In genomic region chr9:72983512-72984021, GRCh38 we compare ENCODE assay signal across 1 cellular context.
TF ChIP-seq lines count a peak whose summit lies in the region.

No MANE protein-coding gene starts in this region.

TF ChIP-seq in A549, 52 proteins besides CTCF, POLR2A, EP300 and RAD21 (continued from another document):
- TF ChIP-seq BHLHE40 (IDR thresholded peaks at IDR 0.05; ENCODE audit: low read depth, low read length) (no peak), JUN (IDR thresholded peaks at IDR 0.05) (peak; percentile 84 to 98), MAFK (IDR thresholded peaks at IDR 0.05; ENCODE audit: partially characterized antibody) (peak; percentile 100), MAX (IDR thresholded peaks at IDR 0.05) (peak; percentile 48), USF2 (IDR thresholded peaks at IDR 0.05) (no peak), HMGXB4 (CRISPR knock-in tag; IDR thresholded peaks at IDR 0.05; ENCODE audit: borderline replicate concordance) (no peak), CBX2 (IDR thresholded peaks at IDR 0.05; ENCODE audit: borderline replicate concordance, low read depth) (no peak), CBX8 (IDR thresholded peaks at IDR 0.05) (no peak), JUNB (IDR thresholded peaks at IDR 0.05) (peak; percentile 66), NFE2L2 (conservative IDR thresholded peaks at IDR 0.05; ENCODE audit: low read length) (peak; percentile 91), FOXS1 (CRISPR knock-in tag; IDR thresholded peaks at IDR 0.05) (no peak), RFX5 (IDR thresholded peaks at IDR 0.05) (no peak), PBX3 (IDR thresholded peaks at IDR 0.05) (peak; percentile 72), NR3C1 (IDR thresholded peaks at IDR 0.05) (no peak), ESRRA (IDR thresholded peaks at IDR 0.05; ENCODE audit: borderline replicate concordance, low read length) (no peak), PHF8 (IDR thresholded peaks at IDR 0.05; ENCODE audit: borderline replicate concordance, low read depth) (no peak), ATOH8 (CRISPR knock-in tag; IDR thresholded peaks at IDR 0.05; ENCODE audit: low read depth) (no peak), ZNF302 (CRISPR knock-in tag; IDR thresholded peaks at IDR 0.05) (no peak), NPAS2 (CRISPR knock-in tag; IDR thresholded peaks at IDR 0.05; ENCODE audit: borderline replicate concordance) (no peak), REST (IDR thresholded peaks at IDR 0.05) (no peak), POLR2AphosphoS2 (conservative IDR thresholded peaks at IDR 0.05; ENCODE audit: low read length) (no peak), FOSB (CRISPR knock-in tag; IDR thresholded peaks at IDR 0.05) (no peak), BCL3 (IDR thresholded peaks at IDR 0.05) (peak; percentile 59; the same call in 1 of the 3 replicates), RARB (CRISPR knock-in tag; IDR thresholded peaks at IDR 0.05) (peak; percentile 68), HDAC2 (IDR thresholded peaks at IDR 0.05) (no peak), FOSL2 (IDR thresholded peaks at IDR 0.05) (peak; percentile 34; the same call in 1 of the 2 replicates), FOSL2 (CRISPR knock-in tag; IDR thresholded peaks at IDR 0.05) (peak; percentile 84), RCOR1 (IDR thresholded peaks at IDR 0.05; ENCODE audit: low read depth, low read length) (no peak), CHD4 (IDR thresholded peaks at IDR 0.05; ENCODE audit: borderline replicate concordance) (no peak), RNF2 (IDR thresholded peaks at IDR 0.05; ENCODE audit: borderline replicate concordance, low read depth) (no peak), MAZ (IDR thresholded peaks at IDR 0.05; ENCODE audit: borderline replicate concordance, low read depth, low read length) (no peak)
